Comparison of ENCODE assay signal across 17 cellular contexts in the genomic region with DNA sequence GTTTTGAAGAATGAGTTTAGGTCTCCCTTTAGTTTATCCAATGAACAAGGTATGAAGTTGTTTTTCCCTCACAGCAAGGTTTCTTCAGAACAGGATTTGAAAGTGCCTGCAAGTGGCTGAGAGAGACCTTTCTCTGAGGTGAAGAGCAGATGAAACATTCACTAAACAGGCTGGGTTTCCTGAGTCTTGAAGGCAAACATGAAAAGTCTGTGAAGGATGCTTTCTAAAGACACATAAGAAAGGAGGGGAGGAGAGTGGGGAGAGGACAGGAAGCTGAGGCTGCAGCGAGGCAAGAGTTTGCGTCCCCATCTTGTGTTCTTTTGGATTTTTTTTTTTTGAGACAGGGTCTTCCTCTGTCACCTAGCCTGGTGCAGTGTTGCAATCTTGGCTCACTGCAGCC.
DNase-seq lines count a peak whose midpoint lies in the region; ATAC-seq and TF ChIP-seq lines count a peak whose summit lies in the region.
"Had no signal": no experiment of that assay in that cellular context is flagged by ENCODE, and none has a peak within 500 bp of the region (broad histone marks: within the 10 kb centered on the region; RNA-seq: fewer than 3 reads in every experiment).

No MANE protein-coding gene starts in this region.

- H3F3A ChIP-seq in Loucy (ENCODE audit: low read depth) = no peaks in the 10 kb centered on the region

- H3K9me3 Mint-ChIP-seq in activated CD4-positive, alpha-beta T cell treated with anti-CD3 and anti-CD28 coated beads, Interleukin-2, amount 10 ng/mL, durations not matched to agents 24 days and 14 days = no peaks in the 10 kb centered on the region
- H3K9me3 Mint-ChIP-seq in CD4-positive, CD25-positive, alpha-beta regulatory T cell = peaks cover 0 to 4% (median 0%) of the 10 kb centered on the region in 7 donors
- H3K9me3 Mint-ChIP-seq in activated naive CD8-positive, alpha-beta T cell treated with anti-CD3 and anti-CD28 coated beads for 36 hours = peaks cover 1% of the 10 kb centered on the region
- no peaks in the 10 kb centered on the region for H3K9me3 Mint-ChIP-seq in activated T-helper 17 cell treated with anti-CD3 and anti-CD28 coated beads, Interleukin-2, amount 50 U/mL, for 72 hours

- TF ChIP-seq CTCF in Loucy (conservative IDR thresholded peaks at IDR 0.05; ENCODE audit: low read length) = no peak
- TF ChIP-seq CTCF in left ventricle myocardium inferior (IDR thresholded peaks at IDR 0.05; ENCODE audit: borderline replicate concordance) = no peak

- intact Hi-C loops in activated CD4-positive, alpha-beta T cell treated with anti-CD3 and anti-CD28 coated beads, Interleukin-2, amount 10 ng/mL, durations not matched to agents 24 days and 14 days (cut with micrococcal nuclease) = no loop called here
- intact Hi-C loops in left ventricle myocardium inferior (cut with micrococcal nuclease) = no loop called here

- no peak overlapping the region for H3K27ac ChIP-seq in CD4-positive, CD25-positive, alpha-beta regulatory T cell (ENCODE audit: insufficient read depth, low read length, poor library complexity, severe bottlenecking)
- H3K27ac ChIP-seq in left ventricle myocardium inferior (replicated peaks) = no peak overlapping the region
- H3K27ac ChIP-seq: HL-60 had no signal

- no peaks in the 10 kb centered on the region for H3K27me3 Mint-ChIP-seq in activated CD4-positive, alpha-beta T cell treated with anti-CD3 and anti-CD28 coated beads, Interleukin-2, amount 10 ng/mL, durations not matched to agents 24 days and 14 days
- H3K27me3 Mint-ChIP-seq in CD4-positive, CD25-positive, alpha-beta regulatory T cell = peaks cover 12% of the 10 kb centered on the region
- no peaks in the 10 kb centered on the region for H3K27me3 Mint-ChIP-seq in activated naive CD8-positive, alpha-beta T cell treated with anti-CD3 and anti-CD28 coated beads for 36 hours
- peaks cover 23% of the 10 kb centered on the region for H3K27me3 Mint-ChIP-seq in activated T-helper 17 cell treated with anti-CD3 and anti-CD28 coated beads, Interleukin-2, amount 50 U/mL, for 72 hours

- no peaks in the 10 kb centered on the region for H3K36me3 Mint-ChIP-seq in activated CD4-positive, alpha-beta T cell treated with anti-CD3 and anti-CD28 coated beads, Interleukin-2, amount 10 ng/mL, durations not matched to agents 24 days and 14 days (ENCODE audit: low read depth)
- H3K36me3 Mint-ChIP-seq in CD4-positive, CD25-positive, alpha-beta regulatory T cell = no peaks in the 10 kb centered on the region
- H3K36me3 Mint-ChIP-seq in activated naive CD8-positive, alpha-beta T cell treated with anti-CD3 and anti-CD28 coated beads for 36 hours = no peaks in the 10 kb centered on the region
- H3K36me3 Mint-ChIP-seq in activated T-helper 17 cell treated with anti-CD3 and anti-CD28 coated beads, Interleukin-2, amount 50 U/mL, for 72 hours (ENCODE audit: low read depth) = no peaks in the 10 kb centered on the region
- H3K36me3 Mint-ChIP-seq: CD8-positive, alpha-beta memory T cell had no signal

- H3K4me3 ChIP-seq in CD4-positive, CD25-positive, alpha-beta regulatory T cell (ENCODE audit: low read depth, low read length) = no peak overlapping the region
- H3K4me3 ChIP-seq in Loucy (ENCODE audit: low read length, poor library complexity, severe bottlenecking) (no peak overlapping the region), left ventricle myocardium inferior (no peak overlapping the region)

- no peaks in the 10 kb centered on the region for H3K79me2 ChIP-seq in Loucy (ENCODE audit: insufficient read depth, low read length)

- H3K27me3 ChIP-seq in CD4-positive, CD25-positive, alpha-beta regulatory T cell (ENCODE audit: control insufficient read depth, insufficient read depth, low read length) = no peaks in the 10 kb centered on the region
- no peaks in the 10 kb centered on the region for H3K27me3 ChIP-seq in Loucy (ENCODE audit: insufficient read depth, low read length, poor library complexity, severe bottlenecking)
- H3K27me3 ChIP-seq in left ventricle myocardium inferior (ENCODE audit: low read depth) = peaks cover 78% of the 10 kb centered on the region

- H3K4me2 ChIP-seq in Loucy (ENCODE audit: low read depth, low read length, poor library complexity, severe bottlenecking) = peak overlapping the region; percentile 7

- peak overlapping the region; percentile 47 for H2AFZ ChIP-seq in Loucy (ENCODE audit: low read length)

- no peaks in the 10 kb centered on the region for H3K36me3 ChIP-seq in CD4-positive, CD25-positive, alpha-beta regulatory T cell (ENCODE audit: control insufficient read depth, insufficient read depth, low read length)
- H3K36me3 ChIP-seq in Loucy (ENCODE audit: insufficient read depth, low read length) = no peaks in the 10 kb centered on the region
- H3K36me3 ChIP-seq in left ventricle myocardium inferior = no peaks in the 10 kb centered on the region
- H3K36me3 ChIP-seq: BE2C had no signal

- no peak for ATAC-seq in CD4-positive, CD25-positive, alpha-beta regulatory T cell (ENCODE audit: low read depth in 2 of 2)
- no peak for ATAC-seq in activated T-helper 17 cell treated with anti-CD3 and anti-CD28 coated beads, Interleukin-2, amount 50 U/mL, for 72 hours (replicated peaks)
- ATAC-seq: HCT116 had no signal

- peak overlapping the region; percentile 74 for H3K27ac Mint-ChIP-seq in activated CD4-positive, alpha-beta T cell treated with anti-CD3 and anti-CD28 coated beads, Interleukin-2, amount 10 ng/mL, durations not matched to agents 24 days and 14 days
- peak overlapping the region in 2 of 3 donors; percentile 48 to 53 for H3K27ac Mint-ChIP-seq in CD4-positive, CD25-positive, alpha-beta regulatory T cell
- H3K27ac Mint-ChIP-seq in activated naive CD8-positive, alpha-beta T cell treated with anti-CD3 and anti-CD28 coated beads for 36 hours = peak overlapping the region; percentile 63
- no peak overlapping the region for H3K27ac Mint-ChIP-seq in activated T-helper 17 cell treated with anti-CD3 and anti-CD28 coated beads, Interleukin-2, amount 50 U/mL, for 72 hours
- H3K27ac Mint-ChIP-seq: CD8-positive, alpha-beta memory T cell had no signal

- H4K20me1 ChIP-seq in Loucy (ENCODE audit: insufficient read depth, low read length, poor library complexity, severe bottlenecking) = no peaks in the 10 kb centered on the region

- no peaks in the 10 kb centered on the region for H3K4me1 ChIP-seq in CD4-positive, CD25-positive, alpha-beta regulatory T cell (ENCODE audit: control insufficient read depth, insufficient read depth, low read length, poor library complexity, severe bottlenecking)
- H3K4me1 ChIP-seq in Loucy (ENCODE audit: insufficient read depth, low read length, poor library complexity, severe bottlenecking) = peaks cover 9% of the 10 kb centered on the region
- H3K4me1 ChIP-seq in left ventricle myocardium inferior = no peaks in the 10 kb centered on the region
- H3K4me1 ChIP-seq: BE2C had no signal

- H3K9me2 ChIP-seq in Loucy (replicated peaks; ENCODE audit: low read depth, low read length) = no peaks in the 10 kb centered on the region

- DNase-seq in activated CD4-positive, alpha-beta T cell treated with anti-CD3 and anti-CD28 coated beads, Interleukin-2, amount 10 ng/mL, durations not matched to agents 24 days and 14 days = peak; percentile 62
- no peak for DNase-seq in activated CD4-positive, alpha-beta T cell treated with anti-CD3 and anti-CD28 coated beads, Interleukin-2, amount 50 U/mL, for 48 hours
- DNase-seq in CD4-positive, CD25-positive, alpha-beta regulatory T cell = peak in 1 of 3 donors; percentile 4
- DNase-seq in activated naive CD8-positive, alpha-beta T cell treated with anti-CD3 and anti-CD28 coated beads for 36 hours = no peak
- DNase-seq in left ventricle myocardium inferior = no peak
- no peak for DNase-seq in dermis blood vessel endothelial cell
- DNase-seq: BE2C, GOT3, NCI-H1417 treated with DMSO at 0.1 percent for 48 hours, NCI-H187 treated with DMSO at 0.1 percent for 48 hours, NCI-H2227 treated with DMSO at 0.1 percent for 48 hours, NCI-H524 had no signal

- no peaks in the 10 kb centered on the region for H3K9me3 ChIP-seq in CD4-positive, CD25-positive, alpha-beta regulatory T cell (ENCODE audit: control insufficient read depth in 2 of 2, low read length in 2 of 2)
- H3K9me3 ChIP-seq in Loucy (ENCODE audit: insufficient read depth, low read depth, low read length) (no peaks in the 10 kb centered on the region), left ventricle myocardium inferior (replicated peaks) (peaks cover 11% of the 10 kb centered on the region)
- H3K9me3 ChIP-seq: BE2C had no signal

- H3K9ac ChIP-seq in Loucy (ENCODE audit: low read depth, low read length, poor library complexity, severe bottlenecking) = no peak overlapping the region

- peak overlapping the region; percentile 18 for H3K4me3 Mint-ChIP-seq in activated CD4-positive, alpha-beta T cell treated with anti-CD3 and anti-CD28 coated beads, Interleukin-2, amount 10 ng/mL, durations not matched to agents 24 days and 14 days
- no peak overlapping the region for H3K4me3 Mint-ChIP-seq in CD4-positive, CD25-positive, alpha-beta regulatory T cell
- H3K4me3 Mint-ChIP-seq in activated naive CD8-positive, alpha-beta T cell treated with anti-CD3 and anti-CD28 coated beads for 36 hours = no peak overlapping the region
- H3K4me3 Mint-ChIP-seq in activated T-helper 17 cell treated with anti-CD3 and anti-CD28 coated beads, Interleukin-2, amount 50 U/mL, for 72 hours = no peak overlapping the region
- H3K4me3 Mint-ChIP-seq: CD8-positive, alpha-beta memory T cell had no signal

- H3K4me1 Mint-ChIP-seq in activated CD4-positive, alpha-beta T cell treated with anti-CD3 and anti-CD28 coated beads, Interleukin-2, amount 10 ng/mL, durations not matched to agents 24 days and 14 days = peaks cover 6% of the 10 kb centered on the region
- H3K4me1 Mint-ChIP-seq in CD4-positive, CD25-positive, alpha-beta regulatory T cell = peaks cover 0 to 8% (median under 1%) of the 10 kb centered on the region in 4 donors
- peaks cover 14% of the 10 kb centered on the region for H3K4me1 Mint-ChIP-seq in activated naive CD8-positive, alpha-beta T cell treated with anti-CD3 and anti-CD28 coated beads for 36 hours
- no peaks in the 10 kb centered on the region for H3K4me1 Mint-ChIP-seq in activated T-helper 17 cell treated with anti-CD3 and anti-CD28 coated beads, Interleukin-2, amount 50 U/mL, for 72 hours
- H3K4me1 Mint-ChIP-seq: CD8-positive, alpha-beta memory T cell had no signal
